In genomic region chr22:36335621-36336020, GRCh38 we compare ENCODE assay signal across 10 cellular contexts. TPM values are rescaled to one million over a fixed set of nuclear protein-coding genes. Genes with fewer than 3 reads are reported as not detected.
DNase-seq lines count a peak whose midpoint lies in the region; ATAC-seq and TF ChIP-seq lines count a peak whose summit lies in the region.
"Had no signal": no experiment of that assay in that cellular context is flagged by ENCODE, and none has a peak within 500 bp of the region (broad histone marks: within the 10 kb centered on the region; RNA-seq: fewer than 3 reads in every experiment).

No MANE protein-coding gene starts in this region.

- no peak overlapping the region for H3K9ac ChIP-seq in endodermal cell (ENCODE audit: extremely low read depth, low read length, poor library complexity, severe bottlenecking)
- no peak overlapping the region for H3K9ac ChIP-seq in parathyroid adenoma

- H3K36me3 Mint-ChIP-seq in CD4-positive, alpha-beta T cell (ENCODE audit: low read depth) = peaks cover 96% of the 10 kb centered on the region
- H3K36me3 Mint-ChIP-seq in endodermal cell (ENCODE audit: low read depth) = peaks cover 65% of the 10 kb centered on the region

- TF ChIP-seq CTCF in CD4-positive, alpha-beta T cell (IDR thresholded peaks at IDR 0.05) = no peak
- TF ChIP-seq CTCF in endodermal cell (conservative IDR thresholded peaks at IDR 0.05) = no peak
- TF ChIP-seq CTCF in parathyroid adenoma (IDR thresholded peaks at IDR 0.05) = no peak

- H3K4me1 ChIP-seq in SJCRH30 (peaks cover 46% of the 10 kb centered on the region), endodermal cell (ENCODE audit: control insufficient read depth, insufficient read depth, low read length) (peaks cover 44% of the 10 kb centered on the region), parathyroid adenoma (peaks cover 16% of the 10 kb centered on the region)

- CTCF ChIA-PET in CD4-positive, alpha-beta T cell (lab: Charles Lee) = interaction anchor here (0.8 to 2.1 kb wide), 4 partner anchors 34 to 135 kb away, joined by 3 to 11 read pairs (median 4); no protein-coding TSS in a partner anchor

- H3K36me3 ChIP-seq in SJCRH30 (peaks cover 62% of the 10 kb centered on the region), endodermal cell (ENCODE audit: control insufficient read depth, insufficient read depth, low read length) (peaks cover 95% of the 10 kb centered on the region), parathyroid adenoma (ENCODE audit: control insufficient read depth, insufficient read depth, low read length) (no peaks in the 10 kb centered on the region)

- peaks cover 91% of the 10 kb centered on the region for H3K4me1 Mint-ChIP-seq in CD4-positive, alpha-beta T cell (ENCODE audit: low read depth)
- peaks cover 56% of the 10 kb centered on the region for H3K4me1 Mint-ChIP-seq in endodermal cell

- H3K4me3 Mint-ChIP-seq in CD4-positive, alpha-beta T cell = peak overlapping the region; percentile 90
- H3K4me3 Mint-ChIP-seq in endodermal cell = no peak overlapping the region

- no peaks in the 10 kb centered on the region for H3K27me3 ChIP-seq in CD4-positive, alpha-beta T cell (ENCODE audit: control insufficient read depth, insufficient read depth, low read length)
- H3K27me3 ChIP-seq in SJCRH30 = no peaks in the 10 kb centered on the region
- H3K27me3 ChIP-seq in endodermal cell (ENCODE audit: control insufficient read depth, insufficient read depth, low read length, poor library complexity, severe bottlenecking) = no peaks in the 10 kb centered on the region
- no peaks in the 10 kb centered on the region for H3K27me3 ChIP-seq in parathyroid adenoma (ENCODE audit: control insufficient read depth, insufficient read depth, low read length)

- no peaks in the 10 kb centered on the region for H3K27me3 Mint-ChIP-seq in CD4-positive, alpha-beta T cell
- H3K27me3 Mint-ChIP-seq in endodermal cell (ENCODE audit: insufficient read depth) = no peaks in the 10 kb centered on the region

- peaks cover 13% of the 10 kb centered on the region for H3K79me2 ChIP-seq in parathyroid adenoma

- H3K27ac Mint-ChIP-seq in CD4-positive, alpha-beta T cell = peak overlapping the region; percentile 93
- H3K27ac Mint-ChIP-seq in endodermal cell = peak overlapping the region; percentile 92

- POLR2A ChIA-PET in CD4-positive, alpha-beta T cell (lab: Charles Lee) = interaction anchor here (0.6 to 49.5 kb wide), 3 partner anchors 32 to 134 kb away, joined by 3 to 1847 read pairs (median 4); partner anchors contain the start of gene MYH9

- intact Hi-C loops in CD4-positive, alpha-beta T cell (cut with DNase I, micrococcal nuclease) = loop anchor here (5.0 kb wide), 2 partner anchors 33 to 42 kb away; no protein-coding TSS in a partner anchor

- no peaks in the 10 kb centered on the region for H3K9me3 ChIP-seq in CD4-positive, alpha-beta T cell (ENCODE audit: control insufficient read depth, low read length)
- H3K9me3 ChIP-seq in SJCRH30 (replicated peaks) = no peaks in the 10 kb centered on the region
- H3K9me3 ChIP-seq in endodermal cell (ENCODE audit: control insufficient read depth, low read length) = no peaks in the 10 kb centered on the region
- no peaks in the 10 kb centered on the region for H3K9me3 ChIP-seq in parathyroid adenoma (ENCODE audit: control insufficient read depth, low read length)

- WGBS in endodermal cell (ENCODE audit: insufficient coverage in 1 of 2, insufficient read length in 1 of 2), 2 experiments = 90 to 91% methylated on average over 6 to 9 of the region's 9 CpGs

- H3K4me2 ChIP-seq in parathyroid adenoma (ENCODE audit: low read length) = no peak overlapping the region

- DNase-seq in CD4-positive, alpha-beta T cell = no peak
- DNase-seq in SJCRH30 = no peak
- DNase-seq in endodermal cell = no peak
- no peak for DNase-seq in epidermal melanocyte (ENCODE audit: insufficient read length, low spot score)
- DNase-seq in islet precursor cell = no peak
- no peak for DNase-seq in NCI-H2029 treated with DMSO at 0.1 percent for 48 hours (lab: John Stamatoyannopoulos, UW)
- DNase-seq: NCI-H1092 treated with DMSO at 0.1 percent for 48 hours; stimulated activated CD4-positive, alpha-beta T cell treated with anti-CD3 and anti-CD28 coated beads, Interleukin-2, amount 100 ng/mL, for 48 hours had no signal

- ATAC-seq in CD4-positive, alpha-beta T cell (ENCODE audit: poor library complexity) = no peak
- no peak for ATAC-seq in GM18909 (IDR thresholded peaks at IDR 0.05; ENCODE audit: poor library complexity, unreplicated experiment)

- no peaks in the 10 kb centered on the region for H3K9me3 Mint-ChIP-seq in CD4-positive, alpha-beta T cell
- no peaks in the 10 kb centered on the region for H3K9me3 Mint-ChIP-seq in endodermal cell

- H2AFZ ChIP-seq in parathyroid adenoma = no peak overlapping the region

- H3K4me3 ChIP-seq in SJCRH30 (no peak overlapping the region), endodermal cell (ENCODE audit: low read length) (no peak overlapping the region), parathyroid adenoma (ENCODE audit: low read depth, low read length) (no peak overlapping the region)

- H3K27ac ChIP-seq in CD4-positive, alpha-beta T cell (ENCODE audit: low read depth, low read length) = peak overlapping the region; percentile 92
- H3K27ac ChIP-seq in SJCRH30 (peak overlapping the region; percentile 48), endodermal cell (ENCODE audit: low read depth, low read length) (peak overlapping the region; percentile 85), parathyroid adenoma (peak overlapping the region; percentile 15)

RNA-seq across cellular contexts. Expression of gene MYH9, which starts 52.1 kb away (rescaled TPM):
- 100 to 1,000 TPM; 901 to 925 TPM for total RNA-seq in CD4-positive, alpha-beta T cell
- total RNA-seq in SJCRH30 (2014; rRNA removed; shearing (Covaris generic)) = 151 TPM in 2 replicates
- 100 to 1,000 TPM; 270 to 288 TPM for total RNA-seq in endodermal cell
- polyA plus RNA-seq in endodermal cell (2013, experiment 1 of 2) = 131 TPM
- 136 TPM for polyA plus RNA-seq in endodermal cell (2013, experiment 2 of 2)

Comparison
In these comparisons a context has a peak if more than half of its experiments do, and no peak if none do; other contexts are left out.
1. H3K27ac ChIP-seq: peak in every context shown above with its lines; median percentile 92 in CD4-positive, alpha-beta T cell; 85 in endodermal cell; 48 in SJCRH30; 15 in parathyroid adenoma.